Comparison of ENCODE assay signal across 8 cellular contexts in the genomic region with DNA sequence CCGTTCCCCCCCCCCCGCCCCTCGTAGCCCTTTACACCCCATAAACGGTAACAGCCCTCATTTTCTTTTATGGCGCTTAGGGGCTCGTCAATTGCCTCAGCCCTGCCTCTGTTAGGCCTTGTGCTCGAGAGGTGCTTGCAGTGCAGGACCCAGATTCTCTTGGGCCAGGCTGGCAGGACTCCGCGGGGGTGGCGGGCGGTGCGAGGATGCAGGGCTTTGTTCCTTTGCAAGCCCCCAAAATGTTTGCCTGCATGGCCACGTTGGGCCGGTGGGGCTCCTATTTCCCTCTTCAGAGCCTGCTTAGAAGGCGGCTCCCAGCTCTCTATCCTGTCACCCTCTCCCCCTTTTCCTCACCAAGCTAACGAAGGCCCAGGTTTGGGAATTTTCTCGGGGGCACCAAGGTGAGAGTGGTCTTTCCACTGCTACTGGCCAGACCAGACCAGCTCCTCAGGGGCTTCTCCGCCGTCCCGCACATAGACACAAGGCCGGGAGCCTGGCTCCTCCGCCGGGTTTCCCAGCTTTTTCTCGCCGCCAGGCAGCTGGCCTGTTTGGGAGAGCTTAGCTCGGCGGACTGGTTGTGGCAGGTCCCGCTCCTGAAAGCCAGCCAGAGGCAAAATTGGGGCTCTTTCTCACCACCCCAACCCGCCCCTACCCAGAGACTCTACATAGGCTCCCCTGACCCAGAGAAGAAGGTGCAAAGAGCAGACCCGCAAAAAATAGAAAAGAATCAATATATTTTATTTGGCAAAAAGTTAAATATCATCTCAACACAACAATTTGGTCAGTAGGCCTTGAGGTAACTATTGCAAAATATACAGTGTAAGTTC. TPM values are rescaled to one million over a fixed set of nuclear protein-coding genes. Genes with fewer than 3 reads are reported as not detected.
A peak's percentile ranks its signal among the peaks of the same experiment; 100 is the strongest.
DNase-seq lines count a peak whose midpoint lies in the region; ATAC-seq and TF ChIP-seq lines count a peak whose summit lies in the region.

No MANE protein-coding gene starts in this region.

- peaks cover 7% of the 10 kb centered on the region for H3F3A ChIP-seq in GM23248 (ENCODE audit: insufficient read depth)
- H3F3A ChIP-seq in PC-3 (ENCODE audit: low read length, unreplicated experiment) = peaks cover 5% of the 10 kb centered on the region

- DNase-seq in GM23248 (peak; percentile 61), PC-3 (peak; percentile 39), dermis blood vessel endothelial cell (no peak)
- no peak for DNase-seq in activated CD4-positive, alpha-beta T cell treated with anti-CD3 and anti-CD28 coated beads, Interleukin-2, amount 50 U/mL, for 4 hours
- DNase-seq in stimulated activated naive CD8-positive, alpha-beta T cell treated with anti-CD3 and anti-CD28 coated beads, Interleukin-15, Interleukin-2, amounts not matched to agents 100 U/mL and 50 U/mL, for 24 hours = no peak

- H3K9ac ChIP-seq in GM23248 = peak overlapping the region; percentile 98
- peak overlapping the region; percentile 90 for H3K9ac ChIP-seq in PC-3 (ENCODE audit: low read length)
- no peak overlapping the region for H3K9ac ChIP-seq in iPS-15b (ENCODE audit: low read depth, low read length)
- peak overlapping the region; percentile 97 for H3K9ac ChIP-seq in skeletal muscle satellite cell (ENCODE audit: low read depth, low read length)

- no peaks in the 10 kb centered on the region for H4K20me1 ChIP-seq in GM23248 (ENCODE audit: insufficient read depth)
- peaks cover 20% of the 10 kb centered on the region for H4K20me1 ChIP-seq in PC-3 (ENCODE audit: low read length)

- no TSS peak for BruUV-seq in PC-3 (replicated peaks; lab: Mats Ljungman, UMichigan)

- ATAC-seq in PC-3 (peak; percentile 0; the same call in 1 of the 2 replicates), GM21786 (IDR thresholded peaks at IDR 0.05; ENCODE audit: unreplicated experiment) (no peak)
- no peak for ATAC-seq in stimulated activated naive CD8-positive, alpha-beta T cell treated with anti-CD3 and anti-CD28 coated beads, Interleukin-15, Interleukin-2, amounts not matched to agents 100 U/mL and 50 U/mL, for 24 hours

- H3K4me2 ChIP-seq in GM23248 (ENCODE audit: unreplicated experiment) = peak overlapping the region; percentile 100
- peak overlapping the region; percentile 93 for H3K4me2 ChIP-seq in PC-3 (ENCODE audit: low read length)
- H3K4me2 ChIP-seq in skeletal muscle satellite cell (ENCODE audit: low read length) = peak overlapping the region; percentile 98

- WGBS in GM23248 (ENCODE audit: low coverage in 1 of 2, low lambda C conversion rate in 2 of 2, missing lambda C conversion rate in 2 of 2), 2 experiments = 5 to 7% methylated on average over 24 to 30 of the region's 30 CpGs

- H3K36me3 ChIP-seq in GM23248 (ENCODE audit: low read depth) (peaks cover 10% of the 10 kb centered on the region; the same call in 1 of the 2 replicates), PC-3 (ENCODE audit: low read depth, low read length) (peaks cover 23% of the 10 kb centered on the region), iPS-15b (ENCODE audit: control insufficient read depth, insufficient read depth, low read length) (no peaks in the 10 kb centered on the region), skeletal muscle satellite cell (ENCODE audit: insufficient read depth, low read length) (peaks cover 9% of the 10 kb centered on the region)

- H3K4me3 ChIP-seq in GM23248 (peak overlapping the region; percentile 83), PC-3 (ENCODE audit: low read length) (peak overlapping the region; percentile 84), iPS-15b (ENCODE audit: low read depth, low read length) (peak overlapping the region; percentile 8), skeletal muscle satellite cell (ENCODE audit: low read length) (peak overlapping the region; percentile 88)

- H2AFZ ChIP-seq in GM23248 = no peak overlapping the region
- no peak overlapping the region for H2AFZ ChIP-seq in PC-3 (ENCODE audit: low read length)

- peaks cover 58% of the 10 kb centered on the region for H3K79me2 ChIP-seq in GM23248 (ENCODE audit: insufficient read depth)
- H3K79me2 ChIP-seq in PC-3 (ENCODE audit: low read length) = peaks cover 57% of the 10 kb centered on the region

- H3K27me3 ChIP-seq in GM23248 (replicated peaks; ENCODE audit: insufficient read depth) = no peaks in the 10 kb centered on the region
- H3K27me3 ChIP-seq in PC-3 (ENCODE audit: low read length) = no peaks in the 10 kb centered on the region
- peaks cover 98% of the 10 kb centered on the region for H3K27me3 ChIP-seq in iPS-15b (ENCODE audit: control insufficient read depth, insufficient read depth, low read length)
- no peaks in the 10 kb centered on the region for H3K27me3 ChIP-seq in skeletal muscle satellite cell (ENCODE audit: control insufficient read depth, insufficient read depth, low read length)

- CTCF ChIA-PET in PC-3 (lab: Charles Lee) = interaction anchor here (0.7 to 2.4 kb wide), 8 partner anchors 9 to 1848 kb away, joined by 3 to 26 read pairs (median 10); partner anchors contain the start of gene HOXA3

- TF ChIP-seq CTCF in PC-3 (conservative IDR thresholded peaks at IDR 0.05; ENCODE audit: low read depth, low read length) = no peak

- intact Hi-C loops in PC-3 (cut with micrococcal nuclease) = loop anchor here (1.0 to 5.0 kb wide), 8 partner anchors 308 to 1270 kb away; no protein-coding TSS in a partner anchor

- no peaks in the 10 kb centered on the region for H3K9me2 ChIP-seq in GM23248 (ENCODE audit: insufficient read depth)
- no peaks in the 10 kb centered on the region for H3K9me2 ChIP-seq in PC-3 (replicated peaks; ENCODE audit: low read length)

- H3K9me3 ChIP-seq in GM23248 (ENCODE audit: low read depth) = no peaks in the 10 kb centered on the region
- H3K9me3 ChIP-seq in PC-3 (ENCODE audit: low read length) = no peaks in the 10 kb centered on the region
- no peaks in the 10 kb centered on the region for H3K9me3 ChIP-seq in iPS-15b (ENCODE audit: control insufficient read depth, insufficient read depth, low read length)
- no peaks in the 10 kb centered on the region for H3K9me3 ChIP-seq in skeletal muscle satellite cell (replicated peaks; ENCODE audit: low read length)

- in situ Hi-C loops in GM23248 (cut with MboI) = loop anchor here (10.0 kb wide), 1 partner anchor 967 kb away; no protein-coding TSS in a partner anchor

- peak overlapping the region; percentile 99 for H3K27ac ChIP-seq in GM23248
- peak overlapping the region; percentile 97 for H3K27ac ChIP-seq in PC-3 (ENCODE audit: low read length)

- POLR2A ChIA-PET in PC-3 (lab: Charles Lee; ENCODE audit: unreplicated experiment) = interaction anchor here (0.5 to 1.5 kb wide), 7 partner anchors 13 to 1306 kb away, joined by 4 to 26 read pairs (median 5); no protein-coding TSS in a partner anchor

- H3K4me1 ChIP-seq in GM23248 (ENCODE audit: insufficient read depth) (no peaks in the 10 kb centered on the region), PC-3 (ENCODE audit: insufficient read depth, low read length) (peaks cover 15% of the 10 kb centered on the region), iPS-15b (ENCODE audit: control insufficient read depth, insufficient read depth, low read length) (no peaks in the 10 kb centered on the region), skeletal muscle satellite cell (ENCODE audit: control insufficient read depth, insufficient read depth, low read length) (peaks cover 27% of the 10 kb centered on the region)

RNA-seq across cellular contexts. Expression of gene HOXA9, which starts 3.4 kb away (rescaled TPM):
- 32.1 and 43.7 TPM in 2 replicates for total RNA-seq in GM23248 (2014; rRNA removed; shearing (Covaris generic))
- polyA plus RNA-seq in GM23248 (2016; fragmentation: Nextera tagmentation; extraction: Ambion mirVana) = 26.9 and 28.3 TPM in 2 replicates
- total RNA-seq in PC-3 (2014; rRNA removed) = 69.0 and 85.3 TPM in 2 replicates
- 14.6 and 20.3 TPM in 2 replicates for total RNA-seq in skeletal muscle satellite cell (2012; rRNA removed)
- total RNA-seq in dermis blood vessel endothelial cell = 9.0 and 11.8 TPM in 2 replicates

RNA-seq across cellular contexts. Expression of gene HOXA7, which starts 5.5 kb away (rescaled TPM):
- 3.4 and 6.6 TPM in 2 replicates for total RNA-seq in GM23248 (2014; rRNA removed; shearing (Covaris generic))
- polyA plus RNA-seq in GM23248 (2016; fragmentation: Nextera tagmentation; extraction: Ambion mirVana) = 14.3 and 15.8 TPM in 2 replicates
- total RNA-seq in PC-3 (2014; rRNA removed) (2.6 and 2.8 TPM in 2 replicates), dermis blood vessel endothelial cell (1.4 and 2.9 TPM in 2 replicates)
- 2.0 and 2.8 TPM in 2 replicates for total RNA-seq in skeletal muscle satellite cell (2012; rRNA removed)

RNA-seq across cellular contexts. Expression of gene HOXA3, which starts 9.6 kb away (rescaled TPM):
- total RNA-seq in GM23248 (2014; rRNA removed; shearing (Covaris generic)) = 0.63 and 2.1 TPM in 2 replicates
- 1.2 and 1.9 TPM in 2 replicates for polyA plus RNA-seq in GM23248 (2016; fragmentation: Nextera tagmentation; extraction: Ambion mirVana)
- total RNA-seq in PC-3 (2014; rRNA removed) = 4.5 and 13.8 TPM in 2 replicates
- total RNA-seq in skeletal muscle satellite cell (2012; rRNA removed) = 2.0 and 3.3 TPM in 2 replicates
- total RNA-seq in dermis blood vessel endothelial cell = 2.4 and 6.0 TPM in 2 replicates

RNA-seq across cellular contexts. Expression of gene HOXA10, which starts 12.2 kb away (rescaled TPM):
- total RNA-seq in GM23248 (2014; rRNA removed; shearing (Covaris generic)) = 27.4 and 29.3 TPM in 2 replicates
- polyA plus RNA-seq in GM23248 (2016; fragmentation: Nextera tagmentation; extraction: Ambion mirVana) = 27.1 and 28.0 TPM in 2 replicates
- total RNA-seq in PC-3 (2014; rRNA removed) (36.0 and 46.1 TPM in 2 replicates), dermis blood vessel endothelial cell (3.7 and 4.4 TPM in 2 replicates)
- total RNA-seq in skeletal muscle satellite cell (2012; rRNA removed) = 8.5 and 9.4 TPM in 2 replicates

RNA-seq across cellular contexts. Expression of gene HOXA6, which starts 14.4 kb away (rescaled TPM):
- total RNA-seq in GM23248 (2014; rRNA removed; shearing (Covaris generic)) = 0.51 and 3.2 TPM in 2 replicates
- polyA plus RNA-seq in GM23248 (2016; fragmentation: Nextera tagmentation; extraction: Ambion mirVana) = 3.5 and 3.7 TPM in 2 replicates
- total RNA-seq in PC-3 (2014; rRNA removed) (6.9 and 8.3 TPM in 2 replicates), dermis blood vessel endothelial cell (2.9 and 8.6 TPM in 2 replicates)
- 5.6 and 8.7 TPM in 2 replicates for total RNA-seq in skeletal muscle satellite cell (2012; rRNA removed)

Comparison
In these comparisons a context has a peak if more than half of its experiments do, and no peak if none do; other contexts are left out.
1. DNase-seq: peak in GM23248 (single experiment) and PC-3 (single experiment); none in activated CD4-positive, alpha-beta T cell treated with anti-CD3 and anti-CD28 coated beads, Interleukin-2, amount 50 U/mL, for 4 hours (0 of 2), dermis blood vessel endothelial cell (single experiment) and stimulated activated naive CD8-positive, alpha-beta T cell treated with anti-CD3 and anti-CD28 coated beads, Interleukin-15, Interleukin-2, amounts not matched to agents 100 U/mL and 50 U/mL, for 24 hours (single experiment).
2. H3K4me3 ChIP-seq: peak in every context shown above with its lines; median percentile 88 in skeletal muscle satellite cell; 84 in PC-3; 83 in GM23248; 8 in iPS-15b.
3. Peak in every context shown above with its lines, with median percentiles within 50 percentile points of each other: H3K4me2 ChIP-seq.